Comparison of ENCODE assay signal across 19 cellular contexts in the genomic region with DNA sequence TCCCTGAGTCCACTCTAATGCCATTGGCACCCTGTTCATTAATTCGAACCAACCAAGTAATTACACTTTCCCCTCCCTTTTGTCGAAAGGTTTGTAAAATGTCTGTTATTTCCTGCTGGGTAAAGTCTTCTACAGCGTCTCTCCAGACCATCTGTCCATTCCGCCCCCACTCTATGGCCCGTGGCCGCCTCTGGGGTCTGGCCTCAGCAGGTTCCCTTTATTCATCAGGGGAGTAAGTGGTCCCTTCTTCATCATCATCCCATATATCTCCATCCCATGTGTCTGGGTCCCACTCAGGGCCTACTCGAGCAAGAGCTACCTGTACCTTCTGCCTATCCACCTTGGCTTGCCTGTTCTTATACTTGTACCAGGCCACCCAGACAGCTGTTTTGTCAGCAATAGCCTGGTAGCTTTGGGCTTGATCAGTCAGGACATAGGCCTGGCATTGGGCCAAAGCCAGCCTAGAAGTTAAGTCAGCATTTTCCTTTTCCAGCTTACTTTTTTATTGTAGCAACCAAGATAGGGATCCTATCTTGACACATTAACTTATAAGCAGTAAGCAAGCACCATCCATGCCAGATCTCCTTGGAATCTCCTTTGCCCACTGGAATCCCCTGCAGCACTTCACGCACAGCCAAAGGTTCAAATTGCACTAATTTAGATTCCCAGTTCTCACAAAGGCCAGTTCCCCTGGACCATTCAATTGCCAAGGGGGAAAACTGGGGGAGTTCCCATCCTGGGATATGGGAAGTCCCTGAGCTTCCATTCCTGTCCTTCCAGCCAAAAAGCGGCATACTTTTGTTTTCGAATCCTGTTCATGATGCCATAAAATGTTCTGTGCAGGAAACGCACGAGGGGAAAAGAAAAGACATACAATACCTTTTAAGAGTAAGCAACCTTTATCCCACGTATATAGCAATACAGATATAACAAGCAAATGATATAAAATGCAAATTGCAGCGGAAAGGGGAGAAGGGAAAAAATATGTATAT. TPM values are rescaled to one million over a fixed set of nuclear protein-coding genes. Genes with fewer than 3 reads are reported as not detected.
DNase-seq lines count a peak whose midpoint lies in the region; TF ChIP-seq lines count a peak whose summit lies in the region.
"Had no signal": no experiment of that assay in that cellular context is flagged by ENCODE, and none has a peak within 500 bp of the region (broad histone marks: within the 10 kb centered on the region; RNA-seq: fewer than 3 reads in every experiment).

No MANE protein-coding gene starts in this region.

- no peaks in the 10 kb centered on the region for H3K27me3 ChIP-seq in ovary
- H3K27me3 ChIP-seq: gastroesophageal sphincter, Peyer's patch had no signal

- no peak for TF ChIP-seq POLR2A in ovary (IDR thresholded peaks at IDR 0.05)

- H3K4me1 ChIP-seq in ovary (ENCODE audit: insufficient read depth) = no peaks in the 10 kb centered on the region

- no peaks in the 10 kb centered on the region for H3K36me3 ChIP-seq in ovary
- H3K36me3 ChIP-seq: gastroesophageal sphincter, Peyer's patch had no signal

- H3K9me3 ChIP-seq in ovary = no peaks in the 10 kb centered on the region
- H3K9me3 ChIP-seq: gastroesophageal sphincter, Peyer's patch had no signal

- H3K4me1 Mint-ChIP-seq in type B pancreatic cell (ENCODE audit: unreplicated experiment) = peaks cover 6% of the 10 kb centered on the region

- WGBS in ovary, 3 donors = 85 to 88% (median 87%) methylated on average over 14 of the region's 14 CpGs

- H3K36me3 Mint-ChIP-seq in type B pancreatic cell = no peaks in the 10 kb centered on the region

- H3K27ac Mint-ChIP-seq in type B pancreatic cell = no peak overlapping the region
- H3K27ac Mint-ChIP-seq: dendritic cell treated with granulocyte-macrophage colony-stimulating factor and Interleukin-4, amounts not matched to agents 40 ng/mL and 50 ng/mL, for 4 days; T-helper 2 cell treated with Interferon-gamma antibody and Interleukin-4, amounts not matched to agents 5 μg/mL and 100 μg/mL, for 36 hours had no signal

- H3K4me3 ChIP-seq in epithelial cell of proximal tubule (ENCODE audit: low read depth, low read length) (peak overlapping the region; percentile 46), ovary (no peak overlapping the region)
- H3K4me3 ChIP-seq: gastroesophageal sphincter, GM23248, Peyer's patch, smooth muscle cell had no signal

- peaks cover 17% of the 10 kb centered on the region for H3K27me3 Mint-ChIP-seq in type B pancreatic cell

- H3K9me3 Mint-ChIP-seq in type B pancreatic cell = no peaks in the 10 kb centered on the region
- H3K9me3 Mint-ChIP-seq: dendritic cell treated with granulocyte-macrophage colony-stimulating factor and Interleukin-4, amounts not matched to agents 40 ng/mL and 50 ng/mL, for 4 days; T-helper 2 cell treated with Interferon-gamma antibody and Interleukin-4, amounts not matched to agents 5 μg/mL and 100 μg/mL, for 36 hours had no signal

- DNase-seq in DMS53 treated with DMSO at 0.1 percent for 48 hours (lab: John Stamatoyannopoulos, UW; ENCODE audit: unreplicated experiment) (peak; percentile 51), NCI-H510A (lab: John Stamatoyannopoulos, UW) (peak; percentile 67), epithelial cell of proximal tubule (ENCODE audit: low read depth) (peak; percentile 82), ovary (peak in 4 of 5 donors; percentile 20 to 44 (median 40)), type B pancreatic cell (ENCODE audit: extremely low spot score, unreplicated experiment) (no peak), GM10266 (ENCODE audit: extremely low spot score) (no peak), NCI-H1694 treated with DMSO at 0.1 percent for 48 hours (lab: John Stamatoyannopoulos, UW) (no peak), NCI-H2171 treated with DMSO at 0.1 percent for 48 hours (lab: John Stamatoyannopoulos, UW) (no peak)
- DNase-seq: activated CD4-positive, alpha-beta T cell treated with anti-CD3 and anti-CD28 coated beads, Interleukin-2, amount 50 U/mL, for 1 hour; activated T-cell treated with anti-CD3 and anti-CD28 coated beads, Interleukin-2, amount 50 U/mL, for 48 hours; C1 segment of cervical spinal cord; GM23248; Karpas-422 had no signal

- intact Hi-C loops in ovary (cut with DNase I) = loop anchor here in 2 of 4 donors (10.0 kb wide), 2 partner anchors 283 to 903 kb away; no protein-coding TSS in a partner anchor

- no peak for TF ChIP-seq EP300 in ovary (IDR thresholded peaks at IDR 0.05)

- TF ChIP-seq CTCF in epithelial cell of proximal tubule (conservative IDR thresholded peaks at IDR 0.05; ENCODE audit: low read depth, low read length) = no peak
- no peak for TF ChIP-seq CTCF in ovary (IDR thresholded peaks at IDR 0.05)
- TF ChIP-seq CTCF in type B pancreatic cell (conservative IDR thresholded peaks at IDR 0.05) = no peak
- no peak for TF ChIP-seq CTCF in GM10266 (IDR thresholded peaks at IDR 0.05; ENCODE audit: control insufficient read depth, insufficient read depth, low read depth, missing control alignments)

- H3K27ac ChIP-seq in ovary = no peak overlapping the region
- H3K27ac ChIP-seq: gastroesophageal sphincter, GM23248 had no signal

- no peak overlapping the region for H3K4me3 Mint-ChIP-seq in type B pancreatic cell
- H3K4me3 Mint-ChIP-seq: dendritic cell treated with granulocyte-macrophage colony-stimulating factor and Interleukin-4, amounts not matched to agents 40 ng/mL and 50 ng/mL, for 4 days; T-helper 2 cell treated with Interferon-gamma antibody and Interleukin-4, amounts not matched to agents 5 μg/mL and 100 μg/mL, for 36 hours had no signal

RNA-seq across cellular contexts. Expression of a gene that starts 6.6 kb away (rescaled TPM):
- total RNA-seq in epithelial cell of proximal tubule = under 0.01 TPM in 1 of 2 replicates, not detected in the other
- total RNA-seq in ovary = 1 to 10 TPM in 5 of 7 donors, under 1 TPM in 2; 0.24 to 6.1 (median 2.5) TPM
- 1 to 10 TPM; 1.6 to 2.7 TPM for polyA plus RNA-seq in ovary
- 2.2 and 2.8 TPM in 2 replicates for total RNA-seq in type B pancreatic cell (ENCODE audit: low replicate concordance)
- total RNA-seq: G401 had no signal
- polyA plus RNA-seq: GM23248, smooth muscle cell had no signal

Comparison
In these comparisons a context has a peak if more than half of its experiments do, and no peak if none do; other contexts are left out.
1. DNase-seq: peak in DMS53 treated with DMSO at 0.1 percent for 48 hours (single experiment), NCI-H510A (single experiment), epithelial cell of proximal tubule (single experiment) and ovary (4 of 5); none in type B pancreatic cell (single experiment), GM10266 (single experiment), NCI-H1694 treated with DMSO at 0.1 percent for 48 hours (single experiment) and NCI-H2171 treated with DMSO at 0.1 percent for 48 hours (single experiment).